In genomic region chr4:98728433-98728832, GRCh38 we compare ENCODE assay signal across 1 cellular context.
TF ChIP-seq lines count a peak whose summit lies in the region.

No MANE protein-coding gene starts in this region.

TF ChIP-seq in HCT116, 20 proteins besides CTCF, POLR2A, EP300 and RAD21 (continued from another document):
- no peak for TF ChIP-seq REST (IDR thresholded peaks at IDR 0.05; ENCODE audit: low read depth)
- no peak for TF ChIP-seq EGR1 (IDR thresholded peaks at IDR 0.05; ENCODE audit: low read depth)
